24 cellular contexts compared by ENCODE assay signal in genomic region chr14:36928432-36928831, GRCh38.
"Had no signal": no experiment of that assay in that cellular context is flagged by ENCODE, and none has a peak within 500 bp of the region (broad histone marks: within the 10 kb centered on the region; RNA-seq: fewer than 3 reads in every experiment).

No MANE protein-coding gene starts in this region.

- H3K9me3 ChIP-seq: ovary, psoas muscle, right lobe of liver, sigmoid colon, stomach, thoracic aorta, thyroid gland, upper lobe of left lung, vagina had no signal

- H2AFZ ChIP-seq: parathyroid adenoma had no signal

- H3K27ac ChIP-seq: ovary, parathyroid adenoma, psoas muscle, right lobe of liver, sigmoid colon, stomach, thoracic aorta, thyroid gland, tibial nerve, upper lobe of left lung, vagina had no signal

- H3K27me3 ChIP-seq: ovary, right lobe of liver, sigmoid colon, stomach, thyroid gland, tibial nerve, upper lobe of left lung, vagina had no signal

- H3K36me3 ChIP-seq: ovary, right lobe of liver, sigmoid colon, stomach, thoracic aorta, thyroid gland, tibial nerve, upper lobe of left lung, vagina had no signal

- DNase-seq: naive thymus-derived CD8-positive, alpha-beta T cell; nephron progenitor cell; occipital lobe; ovary; posterior cingulate gyrus; psoas muscle; right cardiac atrium; right lobe of liver; sigmoid colon; small intestine; stimulated activated CD4-positive, alpha-beta T cell treated with anti-CD3 and anti-CD28 coated beads, Interleukin-15, amount 100 ng/mL, for 24 hours; stimulated activated CD4-positive, alpha-beta T cell treated with anti-CD3 and anti-CD28 coated beads, Interleukin-2, amount 100 ng/mL, for 24 hours; stimulated activated CD4-positive, alpha-beta T cell treated with anti-CD3 and anti-CD28 coated beads, Interleukin-2, amount 100 ng/mL, for 48 hours; stimulated activated CD4-positive, alpha-beta T cell treated with anti-CD3 and anti-CD28 coated beads, Interleukin-4, amount 100 ng/mL, for 24 hours; stimulated activated naive B cell treated with anti-CD40 and anti-IgM and Interleukin-4, amounts not matched to agents 10 μg/mL and 1 μg/mL and 100 μg/mL, for 72 hours; stimulated activated naive CD4-positive, alpha-beta T cell treated with Interleukin-2 at 50 U/mL for 16 hours; stomach; thyroid gland; trophoblast cell; upper lobe of left lung had no signal

- H3K9ac ChIP-seq: parathyroid adenoma had no signal

- H3K4me3 ChIP-seq: ovary, psoas muscle, right lobe of liver, sigmoid colon, stomach, thoracic aorta, thyroid gland, tibial nerve, upper lobe of left lung, vagina had no signal

- H3K4me1 ChIP-seq: parathyroid adenoma, psoas muscle, right lobe of liver, sigmoid colon, stomach, thyroid gland, tibial nerve, upper lobe of left lung, vagina had no signal
